7 cellular contexts compared by ENCODE assay signal in genomic region chrX:74450803-74451449, GRCh38. TPM values are rescaled to one million over a fixed set of nuclear protein-coding genes. Genes with fewer than 3 reads are reported as not detected.
DNase-seq lines count a peak whose midpoint lies in the region; ATAC-seq, FAIRE-seq and TF ChIP-seq lines count a peak whose summit lies in the region.

No MANE protein-coding gene starts in this region.

- DNase-seq in GM04503 (ENCODE audit: low read depth) (peak; percentile 87), NB4 (ENCODE audit: low read depth) (peak; percentile 88), bronchial epithelial cell (ENCODE audit: low read depth) (peak; percentile 94), trophoblast cell (peak; percentile 63 to 81), HAP-1 (ENCODE audit: low spot score in 2 of 2) (no peak)

- no peaks in the 10 kb centered on the region for H3K9me3 ChIP-seq in trophoblast cell (ENCODE audit: insufficient read depth, low read depth, low read length)
- H3K9me3 ChIP-seq in HAP-1: no peaks in the 10 kb centered on the region

- no peak overlapping the region for H2BK120ac ChIP-seq in trophoblast cell (ENCODE audit: insufficient read depth, low read length, poor library complexity)

- no peak overlapping the region for H2BK12ac ChIP-seq in trophoblast cell (ENCODE audit: low read length)

- H3K4me1 ChIP-seq in trophoblast cell (ENCODE audit: control insufficient read depth in 1 of 2, insufficient read depth in 2 of 2, low read length in 2 of 2) (no peaks in the 10 kb centered on the region), HAP-1 (no peaks in the 10 kb centered on the region)

- no peak overlapping the region for H2AK5ac ChIP-seq in trophoblast cell (ENCODE audit: low read length)

- TF ChIP-seq CTCF in NB4 (IDR thresholded peaks at IDR 0.05; ENCODE audit: low read depth, low read length) (no peak), bronchial epithelial cell (IDR thresholded peaks at IDR 0.05; ENCODE audit: insufficient read depth, low read length, severe bottlenecking) (no peak)

- no peak overlapping the region for H3K18ac ChIP-seq in trophoblast cell (ENCODE audit: low read length)

- no peaks in the 10 kb centered on the region for H3K79me1 ChIP-seq in trophoblast cell (ENCODE audit: low read length)

- no peak for FAIRE-seq in bronchial epithelial cell (lab: Jason Lieb, UNC)

- no peaks in the 10 kb centered on the region for H3K79me2 ChIP-seq in trophoblast cell (ENCODE audit: control insufficient read depth, insufficient read depth, low read length, poor library complexity)

- in situ Hi-C loops in HAP-1 (cut with MboI; ENCODE audit: low sequenced_read_pairs): no loop called here

- no peak overlapping the region for H3K23ac ChIP-seq in trophoblast cell (ENCODE audit: low read length)

- H3K4me3 ChIP-seq in NB4 (ENCODE audit: low read depth, low read length): no peak overlapping the region
- H3K4me3 ChIP-seq in bronchial epithelial cell (ENCODE audit: low read depth, low read length): no peak overlapping the region
- H3K4me3 ChIP-seq in trophoblast cell (ENCODE audit: low read depth, low read length): no peak overlapping the region
- no peak overlapping the region for H3K4me3 ChIP-seq in HAP-1

- H3K4ac ChIP-seq in trophoblast cell (ENCODE audit: low read depth, low read length): no peak overlapping the region

- WGBS in trophoblast cell (ENCODE audit: extremely low coverage, insufficient coverage, insufficient read length): no CpG with 5 or more reads among the region's 1 CpG

- no peak overlapping the region for H3K4me2 ChIP-seq in trophoblast cell (ENCODE audit: low read length)

- no peak overlapping the region for H2BK5ac ChIP-seq in trophoblast cell (ENCODE audit: low read depth, low read length, poor library complexity)

- no peak overlapping the region for H3K14ac ChIP-seq in trophoblast cell (ENCODE audit: low read length)

- H3K36me3 ChIP-seq in bronchial epithelial cell (ENCODE audit: control insufficient read depth, insufficient read depth, low read length) (no peaks in the 10 kb centered on the region), trophoblast cell (ENCODE audit: control insufficient read depth in 1 of 2, insufficient read depth in 2 of 2, low read length in 2 of 2) (no peaks in the 10 kb centered on the region), HAP-1 (replicated peaks) (no peaks in the 10 kb centered on the region)

- H3K27ac ChIP-seq in trophoblast cell (ENCODE audit: low read depth, low read length): no peak overlapping the region

- no peak overlapping the region for H3K9ac ChIP-seq in trophoblast cell (ENCODE audit: low read length)

- H2AFZ ChIP-seq in trophoblast cell (ENCODE audit: insufficient read depth, low read length, poor library complexity): no peak overlapping the region

- H3K27me3 ChIP-seq in bronchial epithelial cell (ENCODE audit: control insufficient read depth, insufficient read depth, low read length): no peaks in the 10 kb centered on the region
- no peaks in the 10 kb centered on the region for H3K27me3 ChIP-seq in trophoblast cell (ENCODE audit: insufficient read depth, low read length)
- H3K27me3 ChIP-seq in HAP-1 (ENCODE audit: low read depth): no peaks in the 10 kb centered on the region

- no peak overlapping the region for H4K12ac ChIP-seq in trophoblast cell (ENCODE audit: low read depth, low read length)

- H4K91ac ChIP-seq in trophoblast cell (ENCODE audit: low read depth, low read length): no peak overlapping the region

- H4K8ac ChIP-seq in trophoblast cell (ENCODE audit: low read depth, low read length): no peak overlapping the region

- TF ChIP-seq POLR2A in NB4 (IDR thresholded peaks at IDR 0.05; ENCODE audit: extremely low read depth, insufficient read length): no peak

- ATAC-seq in GM18909 (IDR thresholded peaks at IDR 0.05; ENCODE audit: poor library complexity, unreplicated experiment): no peak
- no peak for ATAC-seq in GM21360 (IDR thresholded peaks at IDR 0.05; ENCODE audit: unreplicated experiment)

RNA-seq across cellular contexts. Expression of gene SLC16A2, which starts 29.6 kb away (rescaled TPM):
- 1.3 TPM in 2 replicates for total RNA-seq in bronchial epithelial cell
- 6.3 and 7.0 TPM in 2 replicates for polyA plus RNA-seq in trophoblast cell (2013)

Comparison
In these comparisons a context has a peak if more than half of its experiments do, and no peak if none do; other contexts are left out.
1. DNase-seq: peak in GM04503 (single experiment), NB4 (single experiment), bronchial epithelial cell (single experiment) and trophoblast cell (2 of 2); none in HAP-1 (0 of 2).